In the genomic region with DNA sequence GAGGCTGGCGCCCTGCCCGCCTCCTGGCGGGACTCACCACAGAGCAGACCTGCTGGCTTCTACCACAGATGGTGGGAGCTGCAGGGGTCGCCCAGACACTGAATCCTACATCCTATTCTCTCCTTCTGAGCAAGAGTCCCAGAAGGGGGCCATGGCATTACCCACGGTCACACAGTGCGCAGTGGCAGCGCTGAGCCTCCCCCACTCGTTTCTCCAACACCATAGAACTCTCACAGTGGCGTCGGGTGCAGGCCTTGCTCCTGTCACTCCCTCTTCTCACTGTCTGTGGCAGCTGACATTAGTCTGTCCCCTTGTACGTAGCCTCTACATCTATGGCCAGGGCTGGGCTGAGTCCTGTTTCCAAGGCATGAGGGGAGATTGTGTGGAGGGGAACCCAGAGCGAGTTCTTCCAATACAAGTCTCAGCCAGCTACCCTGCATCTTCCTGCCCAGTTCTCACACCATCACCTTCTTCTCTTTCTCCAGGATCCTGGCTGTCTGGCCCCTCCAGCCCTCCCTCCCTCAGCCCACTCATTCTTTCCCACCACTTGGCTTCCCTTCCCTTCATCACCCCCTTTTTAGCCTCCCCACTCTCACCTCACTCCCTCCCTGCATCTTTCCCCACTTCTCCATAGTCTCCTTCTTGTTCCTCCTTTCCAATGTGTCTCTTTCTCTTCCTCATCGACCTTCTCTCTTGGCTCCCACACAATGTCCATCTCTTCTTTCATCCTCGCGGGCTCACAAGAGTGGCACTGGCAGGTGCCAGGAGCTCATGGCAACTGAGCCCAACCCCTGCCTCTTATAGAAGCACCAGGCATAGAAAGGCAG, we compare ENCODE assay signal across 1 cellular context.
TF ChIP-seq lines count a peak whose summit lies in the region.

No MANE protein-coding gene starts in this region.

TF ChIP-seq in K562, 482 proteins besides CTCF, POLR2A, EP300 and RAD21 (continued from another document and continues in another):
- TF ChIP-seq, protein P1, sequence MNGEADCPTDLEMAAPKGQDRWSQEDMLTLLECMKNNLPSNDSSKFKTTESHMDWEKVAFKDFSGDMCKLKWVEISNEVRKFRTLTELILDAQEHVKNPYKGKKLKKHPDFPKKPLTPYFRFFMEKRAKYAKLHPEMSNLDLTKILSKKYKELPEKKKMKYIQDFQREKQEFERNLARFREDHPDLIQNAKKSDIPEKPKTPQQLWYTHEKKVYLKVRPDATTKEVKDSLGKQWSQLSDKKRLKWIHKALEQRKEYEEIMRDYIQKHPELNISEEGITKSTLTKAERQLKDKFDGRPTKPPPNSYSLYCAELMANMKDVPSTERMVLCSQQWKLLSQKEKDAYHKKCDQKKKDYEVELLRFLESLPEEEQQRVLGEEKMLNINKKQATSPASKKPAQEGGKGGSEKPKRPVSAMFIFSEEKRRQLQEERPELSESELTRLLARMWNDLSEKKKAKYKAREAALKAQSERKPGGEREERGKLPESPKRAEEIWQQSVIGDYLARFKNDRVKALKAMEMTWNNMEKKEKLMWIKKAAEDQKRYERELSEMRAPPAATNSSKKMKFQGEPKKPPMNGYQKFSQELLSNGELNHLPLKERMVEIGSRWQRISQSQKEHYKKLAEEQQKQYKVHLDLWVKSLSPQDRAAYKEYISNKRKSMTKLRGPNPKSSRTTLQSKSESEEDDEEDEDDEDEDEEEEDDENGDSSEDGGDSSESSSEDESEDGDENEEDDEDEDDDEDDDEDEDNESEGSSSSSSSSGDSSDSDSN (IDR thresholded peaks at IDR 0.05; ENCODE audit: borderline replicate concordance in 1 of 2, low read depth in 2 of 2, low read length in 2 of 2): no peak
- no peak for TF ChIP-seq ZKSCAN3 (CRISPR knock-in tag; IDR thresholded peaks at IDR 0.05)
- TF ChIP-seq TSC22D4 (tag; IDR thresholded peaks at IDR 0.05): no peak
- TF ChIP-seq MCM2 (IDR thresholded peaks at IDR 0.05; ENCODE audit: low read depth): no peak
- TF ChIP-seq SP2 (IDR thresholded peaks at IDR 0.05; ENCODE audit: extremely low read depth, low read depth, low read length, poor library complexity, severe bottlenecking): no peak
- no peak for TF ChIP-seq FOXA3 (CRISPR knock-in tag; conservative IDR thresholded peaks at IDR 0.05 in 1 of 2, IDR thresholded peaks at IDR 0.05 in 1 of 2)
- TF ChIP-seq RBFOX2 (IDR thresholded peaks at IDR 0.05; ENCODE audit: low read depth, low read length): no peak; the same call in 1 of the 2 replicates
- no peak for TF ChIP-seq ARID2 (IDR thresholded peaks at IDR 0.05)
- TF ChIP-seq, protein P2, sequence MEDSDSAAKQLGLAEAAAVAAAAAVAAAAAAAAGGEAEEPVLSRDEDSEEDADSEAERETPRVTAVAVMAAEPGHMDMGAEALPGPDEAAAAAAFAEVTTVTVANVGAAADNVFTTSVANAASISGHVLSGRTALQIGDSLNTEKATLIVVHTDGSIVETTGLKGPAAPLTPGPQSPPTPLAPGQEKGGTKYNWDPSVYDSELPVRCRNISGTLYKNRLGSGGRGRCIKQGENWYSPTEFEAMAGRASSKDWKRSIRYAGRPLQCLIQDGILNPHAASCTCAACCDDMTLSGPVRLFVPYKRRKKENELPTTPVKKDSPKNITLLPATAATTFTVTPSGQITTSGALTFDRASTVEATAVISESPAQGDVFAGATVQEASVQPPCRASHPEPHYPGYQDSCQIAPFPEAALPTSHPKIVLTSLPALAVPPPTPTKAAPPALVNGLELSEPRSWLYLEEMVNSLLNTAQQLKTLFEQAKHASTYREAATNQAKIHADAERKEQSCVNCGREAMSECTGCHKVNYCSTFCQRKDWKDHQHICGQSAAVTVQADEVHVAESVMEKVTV (CRISPR knock-in tag; IDR thresholded peaks at IDR 0.05): no peak
- 0 out of 2 replicates have a peak, but pooled peaks have one; percentile 10 for TF ChIP-seq TAF7 (tag; IDR thresholded peaks at IDR 0.05)
- TF ChIP-seq POLR2G (IDR thresholded peaks at IDR 0.05; ENCODE audit: low read depth, low read length): peak; percentile 51; the same call in 1 of the 2 replicates
- no peak for TF ChIP-seq NFATC3 (IDR thresholded peaks at IDR 0.05)
- no peak for TF ChIP-seq PTBP1 (IDR thresholded peaks at IDR 0.05; ENCODE audit: low read depth, low read length)
- no peak for TF ChIP-seq SMC3 (conservative IDR thresholded peaks at IDR 0.05; ENCODE audit: insufficient read depth, low read depth, low read length)
- no peak for TF ChIP-seq CREB1 (IDR thresholded peaks at IDR 0.05)
- TF ChIP-seq CREB1 (CRISPR knock-in tag; IDR thresholded peaks at IDR 0.05): no peak
- TF ChIP-seq ZEB2 (IDR thresholded peaks at IDR 0.05): no peak
- TF ChIP-seq RBM15 (IDR thresholded peaks at IDR 0.05; ENCODE audit: insufficient read depth, low read length): no peak
- no peak for TF ChIP-seq KLF10 (CRISPR knock-in tag; IDR thresholded peaks at IDR 0.05)
- TF ChIP-seq, protein P3, sequence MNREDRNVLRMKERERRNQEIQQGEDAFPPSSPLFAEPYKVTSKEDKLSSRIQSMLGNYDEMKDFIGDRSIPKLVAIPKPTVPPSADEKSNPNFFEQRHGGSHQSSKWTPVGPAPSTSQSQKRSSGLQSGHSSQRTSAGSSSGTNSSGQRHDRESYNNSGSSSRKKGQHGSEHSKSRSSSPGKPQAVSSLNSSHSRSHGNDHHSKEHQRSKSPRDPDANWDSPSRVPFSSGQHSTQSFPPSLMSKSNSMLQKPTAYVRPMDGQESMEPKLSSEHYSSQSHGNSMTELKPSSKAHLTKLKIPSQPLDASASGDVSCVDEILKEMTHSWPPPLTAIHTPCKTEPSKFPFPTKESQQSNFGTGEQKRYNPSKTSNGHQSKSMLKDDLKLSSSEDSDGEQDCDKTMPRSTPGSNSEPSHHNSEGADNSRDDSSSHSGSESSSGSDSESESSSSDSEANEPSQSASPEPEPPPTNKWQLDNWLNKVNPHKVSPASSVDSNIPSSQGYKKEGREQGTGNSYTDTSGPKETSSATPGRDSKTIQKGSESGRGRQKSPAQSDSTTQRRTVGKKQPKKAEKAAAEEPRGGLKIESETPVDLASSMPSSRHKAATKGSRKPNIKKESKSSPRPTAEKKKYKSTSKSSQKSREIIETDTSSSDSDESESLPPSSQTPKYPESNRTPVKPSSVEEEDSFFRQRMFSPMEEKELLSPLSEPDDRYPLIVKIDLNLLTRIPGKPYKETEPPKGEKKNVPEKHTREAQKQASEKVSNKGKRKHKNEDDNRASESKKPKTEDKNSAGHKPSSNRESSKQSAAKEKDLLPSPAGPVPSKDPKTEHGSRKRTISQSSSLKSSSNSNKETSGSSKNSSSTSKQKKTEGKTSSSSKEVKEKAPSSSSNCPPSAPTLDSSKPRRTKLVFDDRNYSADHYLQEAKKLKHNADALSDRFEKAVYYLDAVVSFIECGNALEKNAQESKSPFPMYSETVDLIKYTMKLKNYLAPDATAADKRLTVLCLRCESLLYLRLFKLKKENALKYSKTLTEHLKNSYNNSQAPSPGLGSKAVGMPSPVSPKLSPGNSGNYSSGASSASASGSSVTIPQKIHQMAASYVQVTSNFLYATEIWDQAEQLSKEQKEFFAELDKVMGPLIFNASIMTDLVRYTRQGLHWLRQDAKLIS (CRISPR knock-in tag; IDR thresholded peaks at IDR 0.05): no peak
- TF ChIP-seq ZZZ3 (IDR thresholded peaks at IDR 0.05): no peak
- no peak for TF ChIP-seq E2F3 (CRISPR knock-in tag; IDR thresholded peaks at IDR 0.05)
- TF ChIP-seq, protein P4, sequence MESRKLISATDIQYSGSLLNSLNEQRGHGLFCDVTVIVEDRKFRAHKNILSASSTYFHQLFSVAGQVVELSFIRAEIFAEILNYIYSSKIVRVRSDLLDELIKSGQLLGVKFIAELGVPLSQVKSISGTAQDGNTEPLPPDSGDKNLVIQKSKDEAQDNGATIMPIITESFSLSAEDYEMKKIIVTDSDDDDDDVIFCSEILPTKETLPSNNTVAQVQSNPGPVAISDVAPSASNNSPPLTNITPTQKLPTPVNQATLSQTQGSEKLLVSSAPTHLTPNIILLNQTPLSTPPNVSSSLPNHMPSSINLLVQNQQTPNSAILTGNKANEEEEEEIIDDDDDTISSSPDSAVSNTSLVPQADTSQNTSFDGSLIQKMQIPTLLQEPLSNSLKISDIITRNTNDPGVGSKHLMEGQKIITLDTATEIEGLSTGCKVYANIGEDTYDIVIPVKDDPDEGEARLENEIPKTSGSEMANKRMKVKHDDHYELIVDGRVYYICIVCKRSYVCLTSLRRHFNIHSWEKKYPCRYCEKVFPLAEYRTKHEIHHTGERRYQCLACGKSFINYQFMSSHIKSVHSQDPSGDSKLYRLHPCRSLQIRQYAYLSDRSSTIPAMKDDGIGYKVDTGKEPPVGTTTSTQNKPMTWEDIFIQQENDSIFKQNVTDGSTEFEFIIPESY (CRISPR knock-in tag; IDR thresholded peaks at IDR 0.05): peak; percentile 74
- TF ChIP-seq NR4A1 (CRISPR knock-in tag; IDR thresholded peaks at IDR 0.05): no peak
- no peak for TF ChIP-seq NR4A1 (tag; IDR thresholded peaks at IDR 0.05)
- no peak for TF ChIP-seq ETS2 (tag; IDR thresholded peaks at IDR 0.05; ENCODE audit: borderline replicate concordance, poor library complexity, severe bottlenecking)
- TF ChIP-seq HEY1 (CRISPR knock-in tag; IDR thresholded peaks at IDR 0.05; ENCODE audit: borderline replicate concordance): no peak
- no peak for TF ChIP-seq ZNF140 (CRISPR knock-in tag; IDR thresholded peaks at IDR 0.05)
- no peak for TF ChIP-seq RFX5 (IDR thresholded peaks at IDR 0.05; ENCODE audit: low read depth, low read length)
- no peak for TF ChIP-seq RCOR1 (IDR thresholded peaks at IDR 0.05; ENCODE audit: borderline replicate concordance in 1 of 2, low read depth in 2 of 2, low read length in 2 of 2)
- no peak for TF ChIP-seq BRF1 (IDR thresholded peaks at IDR 0.05; ENCODE audit: borderline replicate concordance, extremely low read depth, insufficient read length)
- no peak for TF ChIP-seq ZNF175 (CRISPR knock-in tag; IDR thresholded peaks at IDR 0.05; ENCODE audit: low read depth)
- TF ChIP-seq, protein P5, sequence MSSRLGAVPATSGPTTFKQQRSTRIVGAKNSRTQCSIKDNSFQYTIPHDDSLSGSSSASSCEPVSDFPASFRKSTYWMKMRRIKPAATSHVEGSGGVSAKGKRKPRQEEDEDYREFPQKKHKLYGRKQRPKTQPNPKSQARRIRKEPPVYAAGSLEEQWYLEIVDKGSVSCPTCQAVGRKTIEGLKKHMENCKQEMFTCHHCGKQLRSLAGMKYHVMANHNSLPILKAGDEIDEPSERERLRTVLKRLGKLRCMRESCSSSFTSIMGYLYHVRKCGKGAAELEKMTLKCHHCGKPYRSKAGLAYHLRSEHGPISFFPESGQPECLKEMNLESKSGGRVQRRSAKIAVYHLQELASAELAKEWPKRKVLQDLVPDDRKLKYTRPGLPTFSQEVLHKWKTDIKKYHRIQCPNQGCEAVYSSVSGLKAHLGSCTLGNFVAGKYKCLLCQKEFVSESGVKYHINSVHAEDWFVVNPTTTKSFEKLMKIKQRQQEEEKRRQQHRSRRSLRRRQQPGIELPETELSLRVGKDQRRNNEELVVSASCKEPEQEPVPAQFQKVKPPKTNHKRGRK (tag; IDR thresholded peaks at IDR 0.05): no peak
- TF ChIP-seq, protein P6, sequence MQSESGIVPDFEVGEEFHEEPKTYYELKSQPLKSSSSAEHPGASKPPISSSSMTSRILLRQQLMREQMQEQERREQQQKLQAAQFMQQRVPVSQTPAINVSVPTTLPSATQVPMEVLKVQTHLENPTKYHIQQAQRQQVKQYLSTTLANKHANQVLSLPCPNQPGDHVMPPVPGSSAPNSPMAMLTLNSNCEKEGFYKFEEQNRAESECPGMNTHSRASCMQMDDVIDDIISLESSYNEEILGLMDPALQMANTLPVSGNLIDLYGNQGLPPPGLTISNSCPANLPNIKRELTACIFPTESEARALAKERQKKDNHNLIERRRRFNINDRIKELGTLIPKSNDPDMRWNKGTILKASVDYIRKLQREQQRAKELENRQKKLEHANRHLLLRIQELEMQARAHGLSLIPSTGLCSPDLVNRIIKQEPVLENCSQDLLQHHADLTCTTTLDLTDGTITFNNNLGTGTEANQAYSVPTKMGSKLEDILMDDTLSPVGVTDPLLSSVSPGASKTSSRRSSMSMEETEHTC (IDR thresholded peaks at IDR 0.05): no peak
- no peak for TF ChIP-seq CHD4 (IDR thresholded peaks at IDR 0.05; ENCODE audit: insufficient read depth, insufficient replicate concordance, low read depth, low read length, poor library complexity, severe bottlenecking)
- no peak for TF ChIP-seq GTF2F1 (IDR thresholded peaks at IDR 0.05; ENCODE audit: low read depth, low read length)
- no peak for TF ChIP-seq SMAD2 (IDR thresholded peaks at IDR 0.05; ENCODE audit: low read depth, low read length)
- no peak for TF ChIP-seq TGIF2 (CRISPR knock-in tag; IDR thresholded peaks at IDR 0.05)
- TF ChIP-seq, protein P7, sequence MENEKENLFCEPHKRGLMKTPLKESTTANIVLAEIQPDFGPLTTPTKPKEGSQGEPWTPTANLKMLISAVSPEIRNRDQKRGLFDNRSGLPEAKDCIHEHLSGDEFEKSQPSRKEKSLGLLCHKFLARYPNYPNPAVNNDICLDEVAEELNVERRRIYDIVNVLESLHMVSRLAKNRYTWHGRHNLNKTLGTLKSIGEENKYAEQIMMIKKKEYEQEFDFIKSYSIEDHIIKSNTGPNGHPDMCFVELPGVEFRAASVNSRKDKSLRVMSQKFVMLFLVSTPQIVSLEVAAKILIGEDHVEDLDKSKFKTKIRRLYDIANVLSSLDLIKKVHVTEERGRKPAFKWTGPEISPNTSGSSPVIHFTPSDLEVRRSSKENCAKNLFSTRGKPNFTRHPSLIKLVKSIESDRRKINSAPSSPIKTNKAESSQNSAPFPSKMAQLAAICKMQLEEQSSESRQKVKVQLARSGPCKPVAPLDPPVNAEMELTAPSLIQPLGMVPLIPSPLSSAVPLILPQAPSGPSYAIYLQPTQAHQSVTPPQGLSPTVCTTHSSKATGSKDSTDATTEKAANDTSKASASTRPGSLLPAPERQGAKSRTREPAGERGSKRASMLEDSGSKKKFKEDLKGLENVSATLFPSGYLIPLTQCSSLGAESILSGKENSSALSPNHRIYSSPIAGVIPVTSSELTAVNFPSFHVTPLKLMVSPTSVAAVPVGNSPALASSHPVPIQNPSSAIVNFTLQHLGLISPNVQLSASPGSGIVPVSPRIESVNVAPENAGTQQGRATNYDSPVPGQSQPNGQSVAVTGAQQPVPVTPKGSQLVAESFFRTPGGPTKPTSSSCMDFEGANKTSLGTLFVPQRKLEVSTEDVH (IDR thresholded peaks at IDR 0.05; ENCODE audit: low read depth, partially characterized antibody): peak; percentile 62
- no peak for TF ChIP-seq RBM34 (IDR thresholded peaks at IDR 0.05; ENCODE audit: borderline replicate concordance, insufficient read depth, low read length)
- TF ChIP-seq ZNF316 (IDR thresholded peaks at IDR 0.05): no peak
- no peak for TF ChIP-seq RAD51 (IDR thresholded peaks at IDR 0.05; ENCODE audit: borderline replicate concordance, low read depth)
- no peak for TF ChIP-seq DIDO1 (tag; IDR thresholded peaks at IDR 0.05; ENCODE audit: low read depth)
- TF ChIP-seq ATF7 (IDR thresholded peaks at IDR 0.05): no peak
- TF ChIP-seq PHB (CRISPR knock-in tag; IDR thresholded peaks at IDR 0.05): no peak
- TF ChIP-seq, protein P8, sequence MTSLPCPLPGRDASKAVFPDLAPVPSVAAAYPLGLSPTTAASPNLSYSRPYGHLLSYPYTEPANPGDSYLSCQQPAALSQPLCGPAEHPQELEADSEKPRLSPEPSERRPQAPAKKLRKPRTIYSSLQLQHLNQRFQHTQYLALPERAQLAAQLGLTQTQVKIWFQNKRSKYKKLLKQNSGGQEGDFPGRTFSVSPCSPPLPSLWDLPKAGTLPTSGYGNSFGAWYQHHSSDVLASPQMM (CRISPR knock-in tag; IDR thresholded peaks at IDR 0.05): no peak
- no peak for TF ChIP-seq ZNF212 (CRISPR knock-in tag; IDR thresholded peaks at IDR 0.05)
- TF ChIP-seq OTX1 (CRISPR knock-in tag; IDR thresholded peaks at IDR 0.05): peak; percentile 69; the same call in 1 of the 2 replicates
- no peak for TF ChIP-seq ZNF12 (CRISPR knock-in tag; IDR thresholded peaks at IDR 0.05)
